Comparison of ENCODE assay signal across 8 cellular contexts in the genomic region with DNA sequence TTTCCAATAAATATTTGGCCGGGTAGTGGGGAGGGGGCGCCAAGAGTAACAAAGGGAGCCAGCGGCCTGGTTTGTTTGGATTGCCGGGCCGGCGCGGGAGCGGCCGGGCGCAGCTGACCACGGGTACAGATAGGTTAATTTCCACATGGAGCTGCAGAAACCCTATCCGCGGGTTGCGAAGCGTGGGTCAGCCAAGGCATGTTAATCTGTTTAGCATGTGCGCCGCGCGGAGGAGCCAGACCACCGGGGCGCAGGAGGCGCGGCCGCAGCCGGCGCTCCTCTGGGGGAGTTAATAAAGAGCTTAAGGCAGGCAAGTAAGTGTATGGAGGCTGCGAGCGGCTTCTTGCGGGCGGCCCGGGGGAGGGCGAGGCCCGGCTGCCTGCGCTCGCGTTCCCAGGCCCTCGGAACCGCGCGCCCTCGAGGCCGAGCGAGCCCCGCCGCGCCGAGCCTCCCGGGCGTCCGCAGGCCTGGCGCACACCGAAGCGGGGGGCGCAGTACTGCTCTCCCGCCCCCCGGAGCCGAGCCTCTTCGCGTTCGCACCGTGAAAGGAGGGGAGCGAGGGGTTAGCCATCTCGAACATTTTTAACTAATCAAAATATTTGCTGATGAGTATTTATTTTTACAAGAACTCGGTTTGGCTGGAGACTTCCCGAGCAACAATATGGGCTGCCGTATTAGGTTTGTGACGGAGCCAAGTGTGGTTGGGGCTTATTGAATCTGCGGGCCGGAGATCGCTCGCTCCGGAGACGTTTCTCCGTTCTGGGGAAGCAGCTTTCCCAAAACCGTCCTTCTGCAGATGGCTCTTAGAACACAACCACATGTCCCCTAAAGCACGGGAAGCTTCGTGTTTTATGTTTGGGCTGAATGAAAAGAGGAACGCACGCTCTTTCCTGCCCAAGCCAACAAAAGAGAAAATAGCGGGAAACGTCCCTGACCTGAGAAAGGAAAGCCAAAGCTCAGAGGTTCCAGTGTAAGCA. TPM values are rescaled to one million over a fixed set of nuclear protein-coding genes. Genes with fewer than 3 reads are reported as not detected.
A peak's percentile ranks its signal among the peaks of the same experiment; 100 is the strongest.
DNase-seq lines count a peak whose midpoint lies in the region; ATAC-seq and TF ChIP-seq lines count a peak whose summit lies in the region.

No MANE protein-coding gene starts in this region.

- H3K27ac ChIP-seq in SK-N-SH (ENCODE audit: low read depth in 2 of 2, low read length in 1 of 2) (peak overlapping the region in 1 of 2 experiments; percentile 80; a peak in 3 of 4 replicates), foreskin keratinocyte (no peak overlapping the region), psoas muscle (no peak overlapping the region)

- peak overlapping the region; percentile 87 for H2AFZ ChIP-seq in SK-N-SH (ENCODE audit: low read depth)

- H3K27ac Mint-ChIP-seq in activated T-helper 1 cell treated with anti-CD3 and anti-CD28 coated beads, Interleukin-12 subunit alpha, Interleukin-12 subunit beta, Interleukin-2, Interleukin-4 antibody, amounts not matched to agents 30 ng/mL and 10 ng/mL and 1 ng/mL, durations not matched to agents 14 hours and 24 hours and 36 hours, result no peak overlapping the region

- H3K4me3 Mint-ChIP-seq in activated T-helper 1 cell treated with anti-CD3 and anti-CD28 coated beads, Interleukin-12 subunit alpha, Interleukin-12 subunit beta, Interleukin-2, Interleukin-4 antibody, amounts not matched to agents 30 ng/mL and 10 ng/mL and 1 ng/mL, durations not matched to agents 14 hours and 24 hours and 36 hours, result no peak overlapping the region

- H3K4me2 ChIP-seq in SK-N-SH, result peak overlapping the region; percentile 41

- TF ChIP-seq RAD21 in SK-N-SH (IDR thresholded peaks at IDR 0.05; ENCODE audit: low read length), result no peak

- 45% methylated on average over 65 of the region's 81 CpGs for WGBS in SK-N-SH (ENCODE audit: low lambda C conversion rate)
- 2% methylated on average over 61 to 81 of the region's 81 CpGs for WGBS in psoas muscle, 3 donors

- TF ChIP-seq CTCF in SK-N-SH (IDR thresholded peaks at IDR 0.05) (no peak), foreskin keratinocyte (conservative IDR thresholded peaks at IDR 0.05) (no peak), psoas muscle (IDR thresholded peaks at IDR 0.05) (no peak)

- H3K79me2 ChIP-seq in SK-N-SH (ENCODE audit: insufficient read depth), result peaks cover 4% of the 10 kb centered on the region; the same call in 1 of the 2 replicates

- no peaks in the 10 kb centered on the region for H4K20me1 ChIP-seq in SK-N-SH (ENCODE audit: insufficient read depth)

- intact Hi-C loops in psoas muscle (cut with DNase I), result no loop called here
- intact Hi-C loops in activated T-helper 1 cell treated with anti-CD3 and anti-CD28 coated beads, Interleukin-12 subunit alpha, Interleukin-12 subunit beta, Interleukin-2, Interleukin-4 antibody, amounts not matched to agents 30 ng/mL and 10 ng/mL and 1 ng/mL, durations not matched to agents 14 hours and 24 hours and 36 hours (cut with micrococcal nuclease), result loop anchor here (1.0 to 5.0 kb wide), 3 partner anchors 17 to 37 kb away; no protein-coding TSS in a partner anchor

- peak overlapping the region; percentile 47; the same call in 1 of the 2 replicates for H3K9ac ChIP-seq in SK-N-SH

- no peaks in the 10 kb centered on the region for H3K9me3 ChIP-seq in SK-N-SH
- H3K9me3 ChIP-seq in psoas muscle, result no peaks in the 10 kb centered on the region

- H3K27me3 Mint-ChIP-seq in activated T-helper 1 cell treated with anti-CD3 and anti-CD28 coated beads, Interleukin-12 subunit alpha, Interleukin-12 subunit beta, Interleukin-2, Interleukin-4 antibody, amounts not matched to agents 30 ng/mL and 10 ng/mL and 1 ng/mL, durations not matched to agents 14 hours and 24 hours and 36 hours (ENCODE audit: insufficient read depth), result peaks cover 88% of the 10 kb centered on the region

- H3K4me3 ChIP-seq in SK-N-SH (ENCODE audit: low read depth in 2 of 2, low read length in 1 of 2) (peak overlapping the region; percentile 8 to 17; a peak in 1 of 4 replicates), psoas muscle (peak overlapping the region; percentile 61)

- peaks cover 0 to 2% of the 10 kb centered on the region in 2 experiments for H3K36me3 ChIP-seq in SK-N-SH (replicated peaks in 1 of 2; ENCODE audit: control insufficient read depth in 1 of 2, insufficient read depth in 2 of 2, low read length in 1 of 2)
- H3K36me3 ChIP-seq in psoas muscle (ENCODE audit: insufficient read depth in 1 of 2, low read depth in 1 of 2), result no peaks in the 10 kb centered on the region

- TF ChIP-seq EP300 in SK-N-SH (IDR thresholded peaks at IDR 0.05; ENCODE audit: borderline replicate concordance in 1 of 2, low read depth in 1 of 2, low read length in 1 of 2), result no peak

- CTCF ChIA-PET in SK-N-SH (lab: Yijun Ruan, JAX), result interaction anchor here (0.9 to 2.0 kb wide), 4 partner anchors 15 to 54 kb away, joined by 3 to 12 read pairs (median 6); no protein-coding TSS in a partner anchor

- H3K36me3 Mint-ChIP-seq in activated T-helper 1 cell treated with anti-CD3 and anti-CD28 coated beads, Interleukin-12 subunit alpha, Interleukin-12 subunit beta, Interleukin-2, Interleukin-4 antibody, amounts not matched to agents 30 ng/mL and 10 ng/mL and 1 ng/mL, durations not matched to agents 14 hours and 24 hours and 36 hours (ENCODE audit: low read depth), result peaks cover 2% of the 10 kb centered on the region

- H3K9me2 ChIP-seq in SK-N-SH, result no peaks in the 10 kb centered on the region

- peaks cover 13 to 32% of the 10 kb centered on the region in 2 experiments for H3K4me1 ChIP-seq in SK-N-SH (ENCODE audit: control insufficient read depth in 1 of 2, insufficient read depth in 2 of 2, low read depth in 1 of 2, low read length in 1 of 2)
- H3K4me1 ChIP-seq in foreskin keratinocyte, result no peaks in the 10 kb centered on the region
- H3K4me1 ChIP-seq in psoas muscle, result peaks cover 19% of the 10 kb centered on the region

- H3F3A ChIP-seq in SK-N-SH (replicated peaks; ENCODE audit: insufficient read depth), result peaks cover 28% of the 10 kb centered on the region

- peak; percentile 17 for DNase-seq in DMS53 treated with DMSO at 0.1 percent for 48 hours (lab: John Stamatoyannopoulos, UW; ENCODE audit: unreplicated experiment)
- DNase-seq in SK-N-SH, result peak; percentile 60
- DNase-seq in foreskin keratinocyte, result no peak
- DNase-seq in psoas muscle, result peak; percentile 59 to 66
- no peak for DNase-seq in NCI-H1105 (lab: John Stamatoyannopoulos, UW)
- DNase-seq in activated T-helper 1 cell treated with anti-CD3 and anti-CD28 coated beads, Interleukin-12 subunit alpha, Interleukin-12 subunit beta, Interleukin-2, Interleukin-4 antibody, amounts not matched to agents 30 ng/mL and 10 ng/mL and 1 ng/mL, durations not matched to agents 14 hours and 24 hours and 36 hours (ENCODE audit: low spot score), result no peak

- POLR2A ChIA-PET in SK-N-SH (lab: Yijun Ruan, JAX), result no interaction called here

- ATAC-seq in foreskin keratinocyte (peak; percentile 32), psoas muscle (peak; percentile 59 to 83 (median 72)), HG03159 (IDR thresholded peaks at IDR 0.05; ENCODE audit: unreplicated experiment) (no peak), HG03354 (IDR thresholded peaks at IDR 0.05; ENCODE audit: poor library complexity, severe bottlenecking, unreplicated experiment) (no peak)

- peaks cover 5% of the 10 kb centered on the region for H3K9me3 Mint-ChIP-seq in activated T-helper 1 cell treated with anti-CD3 and anti-CD28 coated beads, Interleukin-12 subunit alpha, Interleukin-12 subunit beta, Interleukin-2, Interleukin-4 antibody, amounts not matched to agents 30 ng/mL and 10 ng/mL and 1 ng/mL, durations not matched to agents 14 hours and 24 hours and 36 hours

- H3K4me1 Mint-ChIP-seq in activated T-helper 1 cell treated with anti-CD3 and anti-CD28 coated beads, Interleukin-12 subunit alpha, Interleukin-12 subunit beta, Interleukin-2, Interleukin-4 antibody, amounts not matched to agents 30 ng/mL and 10 ng/mL and 1 ng/mL, durations not matched to agents 14 hours and 24 hours and 36 hours (ENCODE audit: low read depth), result no peaks in the 10 kb centered on the region

- H3K27me3 ChIP-seq in SK-N-SH (ENCODE audit: insufficient read depth) (no peaks in the 10 kb centered on the region), foreskin keratinocyte (peaks cover 11% of the 10 kb centered on the region), psoas muscle (ENCODE audit: insufficient read depth in 3 of 3, low read length in 2 of 3) (peaks cover 5 to 100% (median 32%) of the 10 kb centered on the region in 3 donors)

TF ChIP-seq in SK-N-SH, 30 proteins besides CTCF, POLR2A, EP300 and RAD21:
- TF ChIP-seq TEAD4 (IDR thresholded peaks at IDR 0.05; ENCODE audit: borderline replicate concordance, insufficient read depth) (no peak), TCF12 (IDR thresholded peaks at IDR 0.05) (0 out of 2 replicates have a peak, but pooled peaks have one; percentile 12)
- TF ChIP-seq, protein P1, sequence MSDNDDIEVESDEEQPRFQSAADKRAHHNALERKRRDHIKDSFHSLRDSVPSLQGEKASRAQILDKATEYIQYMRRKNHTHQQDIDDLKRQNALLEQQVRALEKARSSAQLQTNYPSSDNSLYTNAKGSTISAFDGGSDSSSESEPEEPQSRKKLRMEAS (IDR thresholded peaks at IDR 0.05; ENCODE audit: low read depth), result peak; percentile 73; the same call in 1 of the 2 replicates

RNA-seq across cellular contexts. Expression of a gene that starts 28.9 kb away (rescaled TPM):
- polyA plus RNA-seq in SK-N-SH (2012; rRNA removed) (39.6 and 73.9 TPM in 2 replicates), foreskin keratinocyte (35.0 and 37.7 TPM in 2 replicates), psoas muscle (under 1 TPM; 0.15 to 0.29 (median 0.17) TPM)
- 71.2 and 72.6 TPM in 2 replicates for polyA plus RNA-seq in SK-N-SH (2012; cell fraction: cytosol; rRNA removed)
- 48.7 and 52.6 TPM in 2 replicates for polyA plus RNA-seq in SK-N-SH (2012; cell fraction: nucleus; rRNA removed)
- total RNA-seq in foreskin keratinocyte (28.0 and 30.9 TPM in 2 replicates), psoas muscle (under 1 TPM in 3 of 4 donors, not detected in 1; 0.36 to 0.94 (median 0.71) TPM)
- total RNA-seq in activated T-helper 1 cell treated with anti-CD3 and anti-CD28 coated beads, Interleukin-12 subunit alpha, Interleukin-12 subunit beta, Interleukin-2, Interleukin-4 antibody, amounts not matched to agents 30 ng/mL and 10 ng/mL and 1 ng/mL, durations not matched to agents 14 hours and 24 hours and 36 hours, result 0.13 and 0.15 TPM in 2 replicates

Comparison
In these comparisons a context has a peak if more than half of its experiments do, and no peak if none do; other contexts are left out.
1. DNase-seq: peak in DMS53 treated with DMSO at 0.1 percent for 48 hours (single experiment), SK-N-SH (single experiment) and psoas muscle (2 of 2); none in foreskin keratinocyte (0 of 2), NCI-H1105 (single experiment) and activated T-helper 1 cell treated with anti-CD3 and anti-CD28 coated beads, Interleukin-12 subunit alpha, Interleukin-12 subunit beta, Interleukin-2, Interleukin-4 antibody, amounts not matched to agents 30 ng/mL and 10 ng/mL and 1 ng/mL, durations not matched to agents 14 hours and 24 hours and 36 hours (single experiment).
2. ATAC-seq: peak in foreskin keratinocyte (single experiment) and psoas muscle (4 of 4); none in HG03159 (single experiment) and HG03354 (single experiment).
3. RNA of a gene that starts 28.9 kb away (total RNA-seq): 28.0 to 30.9 TPM in foreskin keratinocyte; 0.36 to 0.94 TPM in psoas muscle and 0.13 to 0.15 TPM in activated T-helper 1 cell treated with anti-CD3 and anti-CD28 coated beads, Interleukin-12 subunit alpha, Interleukin-12 subunit beta, Interleukin-2, Interleukin-4 antibody, amounts not matched to agents 30 ng/mL and 10 ng/mL and 1 ng/mL, durations not matched to agents 14 hours and 24 hours and 36 hours; every median in the first group is over 10 times any median in the second.